In genomic region chr11:61080526-61080925, GRCh38 we compare ENCODE assay signal across 19 cellular contexts. TPM values are rescaled to one million over a fixed set of nuclear protein-coding genes. Genes with fewer than 3 reads are reported as not detected.
A peak's percentile ranks its signal among the peaks of the same experiment; 100 is the strongest.
DNase-seq lines count a peak whose midpoint lies in the region; ATAC-seq and TF ChIP-seq lines count a peak whose summit lies in the region.
"Had no signal": no experiment of that assay in that cellular context is flagged by ENCODE, and none has a peak within 500 bp of the region (broad histone marks: within the 10 kb centered on the region; RNA-seq: fewer than 3 reads in every experiment).

No MANE protein-coding gene starts in this region.

- H3K27ac Mint-ChIP-seq in effector memory CD8-positive, alpha-beta T cell: peak overlapping the region; percentile 76 to 95
- no peak overlapping the region for H3K27ac Mint-ChIP-seq in mesothelial cell of epicardium
- H3K27ac Mint-ChIP-seq: GM23338 had no signal

- H3K4me3 Mint-ChIP-seq in activated T-cell treated with anti-CD3 and anti-CD28 coated beads, Interleukin-2, amount 50 U/mL, for 4 hours: peak overlapping the region; percentile 62
- peak overlapping the region; percentile 51 to 78 for H3K4me3 Mint-ChIP-seq in effector memory CD8-positive, alpha-beta T cell
- H3K4me3 Mint-ChIP-seq in mesothelial cell of epicardium: no peak overlapping the region
- H3K4me3 Mint-ChIP-seq: GM23338 had no signal

- H3K36me3 Mint-ChIP-seq in activated T-cell treated with anti-CD3 and anti-CD28 coated beads, Interleukin-2, amount 50 U/mL, for 4 hours (ENCODE audit: insufficient read depth): peaks cover 6% of the 10 kb centered on the region
- peaks cover 6% of the 10 kb centered on the region for H3K36me3 Mint-ChIP-seq in effector memory CD8-positive, alpha-beta T cell (ENCODE audit: insufficient read depth)
- no peaks in the 10 kb centered on the region for H3K36me3 Mint-ChIP-seq in mesothelial cell of epicardium

- peak; percentile 69 for DNase-seq in activated CD8-positive, alpha-beta memory T cell treated with anti-CD3 and anti-CD28 coated beads for 24 hours
- DNase-seq in activated CD8-positive, alpha-beta memory T cell treated with anti-CD3 and anti-CD28 coated beads, Interleukin-2, amount 50 U/mL, for 4 hours: no peak
- no peak for DNase-seq in activated T-cell treated with anti-CD3 and anti-CD28 coated beads, Interleukin-2, amount 50 U/mL, for 4 hours
- DNase-seq in effector memory CD8-positive, alpha-beta T cell: no peak
- peak; percentile 17 for DNase-seq in stimulated activated naive CD8-positive, alpha-beta T cell treated with anti-CD3 and anti-CD28 coated beads, Interleukin-15, Interleukin-2, amounts not matched to agents 100 U/mL and 50 U/mL, for 24 hours
- DNase-seq in mesothelial cell of epicardium (ENCODE audit: low spot score in 2 of 2, unreplicated experiment in 2 of 2): no peak
- DNase-seq in SK-N-DZ (ENCODE audit: low spot score): no peak
- DNase-seq: colonic mucosa, heart left ventricle, left lung, NCI-H1048, NCI-H2107, NCI-H526, right cardiac atrium, upper lobe of right lung had no signal

- no peak for ATAC-seq in activated T-cell treated with anti-CD3 and anti-CD28 coated beads, Interleukin-2, amount 50 U/mL, for 4 hours
- ATAC-seq in effector memory CD8-positive, alpha-beta T cell (replicated peaks): no peak
- no peak for ATAC-seq in stimulated activated naive CD8-positive, alpha-beta T cell treated with anti-CD3 and anti-CD28 coated beads, Interleukin-15, Interleukin-2, amounts not matched to agents 100 U/mL and 50 U/mL, for 24 hours
- ATAC-seq in HG03565 (IDR thresholded peaks at IDR 0.05; ENCODE audit: unreplicated experiment): no peak
- ATAC-seq: heart left ventricle, left lung, right cardiac atrium had no signal

- no peak for TF ChIP-seq CTCF in mesothelial cell of epicardium (IDR thresholded peaks at IDR 0.05; ENCODE audit: unreplicated experiment)

- H3K27me3 Mint-ChIP-seq in activated T-cell treated with anti-CD3 and anti-CD28 coated beads, Interleukin-2, amount 50 U/mL, for 4 hours (ENCODE audit: low read depth): no peaks in the 10 kb centered on the region
- no peaks in the 10 kb centered on the region for H3K27me3 Mint-ChIP-seq in effector memory CD8-positive, alpha-beta T cell
- H3K27me3 Mint-ChIP-seq in mesothelial cell of epicardium (ENCODE audit: low read depth): peaks cover 10% of the 10 kb centered on the region

- H3K4me1 Mint-ChIP-seq in activated T-cell treated with anti-CD3 and anti-CD28 coated beads, Interleukin-2, amount 50 U/mL, for 4 hours (ENCODE audit: low read depth): peaks cover 83% of the 10 kb centered on the region
- H3K4me1 Mint-ChIP-seq in effector memory CD8-positive, alpha-beta T cell (ENCODE audit: low read depth in 2 of 2): peaks cover 20 to 35% of the 10 kb centered on the region in 2 donors
- H3K4me1 Mint-ChIP-seq in mesothelial cell of epicardium: peaks cover 4% of the 10 kb centered on the region
- H3K4me1 Mint-ChIP-seq: GM23338 had no signal

- no peaks in the 10 kb centered on the region for H3K9me3 Mint-ChIP-seq in activated T-cell treated with anti-CD3 and anti-CD28 coated beads, Interleukin-2, amount 50 U/mL, for 4 hours
- peaks cover 0 to 3% of the 10 kb centered on the region in 2 donors for H3K9me3 Mint-ChIP-seq in effector memory CD8-positive, alpha-beta T cell
- peaks cover 7% of the 10 kb centered on the region for H3K9me3 Mint-ChIP-seq in mesothelial cell of epicardium
- H3K9me3 Mint-ChIP-seq: GM23338 had no signal

RNA-seq across cellular contexts. Expression of gene CD5, which starts 21.8 kb away (rescaled TPM):
- total RNA-seq in activated T-cell treated with anti-CD3 and anti-CD28 coated beads, Interleukin-2, amount 50 U/mL, for 4 hours: 100 to 1,000 TPM; 318 to 420 (median 359) TPM
- total RNA-seq in mesothelial cell of epicardium: not detected in 3 replicates
- polyA plus RNA-seq in SK-N-DZ (2014; cell fraction: cytosol; rRNA removed): 0.10 TPM in 1 of 2 replicates, not detected in the other
- 0.05 TPM in 1 of 2 replicates, not detected in the other for polyA plus RNA-seq in SK-N-DZ (2014; cell fraction: nucleus; rRNA removed)
- total RNA-seq: G401, GM23338, osteocyte had no signal
- polyA plus RNA-seq: GM23338 had no signal

Comparison
In these comparisons a context has a peak if more than half of its experiments do, and no peak if none do; other contexts are left out.
1. DNase-seq: peak in activated CD8-positive, alpha-beta memory T cell treated with anti-CD3 and anti-CD28 coated beads for 24 hours (single experiment) and stimulated activated naive CD8-positive, alpha-beta T cell treated with anti-CD3 and anti-CD28 coated beads, Interleukin-15, Interleukin-2, amounts not matched to agents 100 U/mL and 50 U/mL, for 24 hours (single experiment); none in activated CD8-positive, alpha-beta memory T cell treated with anti-CD3 and anti-CD28 coated beads, Interleukin-2, amount 50 U/mL, for 4 hours (single experiment), activated T-cell treated with anti-CD3 and anti-CD28 coated beads, Interleukin-2, amount 50 U/mL, for 4 hours (single experiment), effector memory CD8-positive, alpha-beta T cell (0 of 3), mesothelial cell of epicardium (0 of 2) and SK-N-DZ (single experiment).
2. RNA of gene CD5, which starts 21.8 kb away (total RNA-seq): 318 to 420 TPM in activated T-cell treated with anti-CD3 and anti-CD28 coated beads, Interleukin-2, amount 50 U/mL, for 4 hours; not detected in mesothelial cell of epicardium; every median in the first group is over 100 times any median in the second.